1 cellular context compared by ENCODE assay signal in genomic region chr21:44927259-44927586, GRCh38.
TF ChIP-seq lines count a peak whose summit lies in the region.

No MANE protein-coding gene starts in this region.

TF ChIP-seq in HCT116, 20 proteins besides CTCF, POLR2A, EP300 and RAD21 (continued from another document):
- TF ChIP-seq, protein P1, sequence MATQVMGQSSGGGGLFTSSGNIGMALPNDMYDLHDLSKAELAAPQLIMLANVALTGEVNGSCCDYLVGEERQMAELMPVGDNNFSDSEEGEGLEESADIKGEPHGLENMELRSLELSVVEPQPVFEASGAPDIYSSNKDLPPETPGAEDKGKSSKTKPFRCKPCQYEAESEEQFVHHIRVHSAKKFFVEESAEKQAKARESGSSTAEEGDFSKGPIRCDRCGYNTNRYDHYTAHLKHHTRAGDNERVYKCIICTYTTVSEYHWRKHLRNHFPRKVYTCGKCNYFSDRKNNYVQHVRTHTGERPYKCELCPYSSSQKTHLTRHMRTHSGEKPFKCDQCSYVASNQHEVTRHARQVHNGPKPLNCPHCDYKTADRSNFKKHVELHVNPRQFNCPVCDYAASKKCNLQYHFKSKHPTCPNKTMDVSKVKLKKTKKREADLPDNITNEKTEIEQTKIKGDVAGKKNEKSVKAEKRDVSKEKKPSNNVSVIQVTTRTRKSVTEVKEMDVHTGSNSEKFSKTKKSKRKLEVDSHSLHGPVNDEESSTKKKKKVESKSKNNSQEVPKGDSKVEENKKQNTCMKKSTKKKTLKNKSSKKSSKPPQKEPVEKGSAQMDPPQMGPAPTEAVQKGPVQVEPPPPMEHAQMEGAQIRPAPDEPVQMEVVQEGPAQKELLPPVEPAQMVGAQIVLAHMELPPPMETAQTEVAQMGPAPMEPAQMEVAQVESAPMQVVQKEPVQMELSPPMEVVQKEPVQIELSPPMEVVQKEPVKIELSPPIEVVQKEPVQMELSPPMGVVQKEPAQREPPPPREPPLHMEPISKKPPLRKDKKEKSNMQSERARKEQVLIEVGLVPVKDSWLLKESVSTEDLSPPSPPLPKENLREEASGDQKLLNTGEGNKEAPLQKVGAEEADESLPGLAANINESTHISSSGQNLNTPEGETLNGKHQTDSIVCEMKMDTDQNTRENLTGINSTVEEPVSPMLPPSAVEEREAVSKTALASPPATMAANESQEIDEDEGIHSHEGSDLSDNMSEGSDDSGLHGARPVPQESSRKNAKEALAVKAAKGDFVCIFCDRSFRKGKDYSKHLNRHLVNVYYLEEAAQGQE (IDR thresholded peaks at IDR 0.05; ENCODE audit: low read depth) = no peak
- no peak for TF ChIP-seq POLR2AphosphoS5 (IDR thresholded peaks at IDR 0.05; ENCODE audit: low read depth, low read length)
- TF ChIP-seq CEBPB (IDR thresholded peaks at IDR 0.05; ENCODE audit: low read depth) = no peak
- TF ChIP-seq, protein P2, sequence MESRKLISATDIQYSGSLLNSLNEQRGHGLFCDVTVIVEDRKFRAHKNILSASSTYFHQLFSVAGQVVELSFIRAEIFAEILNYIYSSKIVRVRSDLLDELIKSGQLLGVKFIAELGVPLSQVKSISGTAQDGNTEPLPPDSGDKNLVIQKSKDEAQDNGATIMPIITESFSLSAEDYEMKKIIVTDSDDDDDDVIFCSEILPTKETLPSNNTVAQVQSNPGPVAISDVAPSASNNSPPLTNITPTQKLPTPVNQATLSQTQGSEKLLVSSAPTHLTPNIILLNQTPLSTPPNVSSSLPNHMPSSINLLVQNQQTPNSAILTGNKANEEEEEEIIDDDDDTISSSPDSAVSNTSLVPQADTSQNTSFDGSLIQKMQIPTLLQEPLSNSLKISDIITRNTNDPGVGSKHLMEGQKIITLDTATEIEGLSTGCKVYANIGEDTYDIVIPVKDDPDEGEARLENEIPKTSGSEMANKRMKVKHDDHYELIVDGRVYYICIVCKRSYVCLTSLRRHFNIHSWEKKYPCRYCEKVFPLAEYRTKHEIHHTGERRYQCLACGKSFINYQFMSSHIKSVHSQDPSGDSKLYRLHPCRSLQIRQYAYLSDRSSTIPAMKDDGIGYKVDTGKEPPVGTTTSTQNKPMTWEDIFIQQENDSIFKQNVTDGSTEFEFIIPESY (IDR thresholded peaks at IDR 0.05; ENCODE audit: extremely low read depth, insufficient replicate concordance, low read length) = no peak
- no peak for TF ChIP-seq SRF (IDR thresholded peaks at IDR 0.05; ENCODE audit: low read depth)
